In genomic region chr10:33388325-33388724, GRCh38 we compare ENCODE assay signal across 2 cellular contexts.
TF ChIP-seq lines count a peak whose summit lies in the region.

No MANE protein-coding gene starts in this region.

TF ChIP-seq in HEK293, 187 proteins besides CTCF, POLR2A, EP300 and RAD21 (continues in another document):
- TF ChIP-seq ZNF692 (tag by site-specific recombination; IDR thresholded peaks at IDR 0.05) (no peak), ZBTB20 (tag by site-specific recombination; IDR thresholded peaks at IDR 0.05) (no peak), ZNF112 (tag by site-specific recombination; IDR thresholded peaks at IDR 0.05) (no peak), ZNF529 (tag by site-specific recombination; IDR thresholded peaks at IDR 0.05; ENCODE audit: insufficient replicate concordance) (no peak), KLF16 (tag by site-specific recombination; IDR thresholded peaks at IDR 0.05) (no peak), ZNF433 (tag by site-specific recombination; IDR thresholded peaks at IDR 0.05; ENCODE audit: low read depth) (no peak), ZNF791 (tag by site-specific recombination; IDR thresholded peaks at IDR 0.05) (no peak), ZNF701 (tag by site-specific recombination; IDR thresholded peaks at IDR 0.05) (no peak), TCF7L2 (IDR thresholded peaks at IDR 0.05; ENCODE audit: borderline replicate concordance, low read depth, low read length) (peak; percentile 83), KLF9 (tag by site-specific recombination; IDR thresholded peaks at IDR 0.05; ENCODE audit: low read depth) (no peak), SP2 (tag by site-specific recombination; IDR thresholded peaks at IDR 0.05) (no peak), YY2 (tag by site-specific recombination; IDR thresholded peaks at IDR 0.05) (no peak), ZNF362 (tag by site-specific recombination; IDR thresholded peaks at IDR 0.05) (no peak), ZNF560 (tag by site-specific recombination; IDR thresholded peaks at IDR 0.05; ENCODE audit: borderline replicate concordance) (no peak), ZBTB48 (tag by site-specific recombination; IDR thresholded peaks at IDR 0.05) (no peak), WT1 (tag by site-specific recombination; IDR thresholded peaks at IDR 0.05) (peak; percentile 90), ZNF184 (tag by site-specific recombination; IDR thresholded peaks at IDR 0.05) (no peak), ZNF366 (tag by site-specific recombination; conservative IDR thresholded peaks at IDR 0.05) (peak; percentile 47), ZNF776 (tag by site-specific recombination; IDR thresholded peaks at IDR 0.05; ENCODE audit: borderline replicate concordance) (no peak), ELK4 (IDR thresholded peaks at IDR 0.05; ENCODE audit: borderline replicate concordance, low read depth, low read length) (no peak), GLIS2 (tag by site-specific recombination; IDR thresholded peaks at IDR 0.05) (no peak), SETDB1 (IDR thresholded peaks at IDR 0.05; ENCODE audit: insufficient read length, low read length) (no peak), PRDM6 (tag by site-specific recombination; IDR thresholded peaks at IDR 0.05) (peak; percentile 100), ZNF777 (tag by site-specific recombination; IDR thresholded peaks at IDR 0.05; ENCODE audit: borderline replicate concordance) (no peak), ZNF704 (tag by site-specific recombination; IDR thresholded peaks at IDR 0.05) (no peak)
- TF ChIP-seq, protein P1, sequence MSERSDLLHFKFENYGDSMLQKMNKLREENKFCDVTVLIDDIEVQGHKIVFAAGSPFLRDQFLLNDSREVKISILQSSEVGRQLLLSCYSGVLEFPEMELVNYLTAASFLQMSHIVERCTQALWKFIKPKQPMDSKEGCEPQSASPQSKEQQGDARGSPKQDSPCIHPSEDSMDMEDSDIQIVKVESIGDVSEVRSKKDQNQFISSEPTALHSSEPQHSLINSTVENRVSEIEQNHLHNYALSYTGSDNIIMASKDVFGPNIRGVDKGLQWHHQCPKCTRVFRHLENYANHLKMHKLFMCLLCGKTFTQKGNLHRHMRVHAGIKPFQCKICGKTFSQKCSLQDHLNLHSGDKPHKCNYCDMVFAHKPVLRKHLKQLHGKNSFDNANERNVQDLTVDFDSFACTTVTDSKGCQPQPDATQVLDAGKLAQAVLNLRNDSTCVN (tag by site-specific recombination; optimal IDR thresholded peaks at IDR 0.05): no peak

TF ChIP-seq in endothelial cell of umbilical vein, 7 proteins besides CTCF, POLR2A, EP300 and RAD21:
- TF ChIP-seq EZH2 (IDR thresholded peaks at IDR 0.05; ENCODE audit: borderline replicate concordance, low read depth, low read length, severe bottlenecking) (no peak), JUN (IDR thresholded peaks at IDR 0.05; ENCODE audit: borderline replicate concordance, insufficient read depth, insufficient read length, low read depth) (no peak), FOS (IDR thresholded peaks at IDR 0.05; ENCODE audit: borderline replicate concordance, insufficient read depth, low read length) (no peak), MAX (IDR thresholded peaks at IDR 0.05; ENCODE audit: insufficient read depth, insufficient read length) (no peak), POLR2AphosphoS5 (IDR thresholded peaks at IDR 0.05; ENCODE audit: insufficient read depth, low read depth, low read length) (no peak), MYC (IDR thresholded peaks at IDR 0.05; ENCODE audit: low read depth, low read length) (no peak), GATA2 (IDR thresholded peaks at IDR 0.05; ENCODE audit: insufficient read depth, insufficient read length, low read depth, low read length) (no peak)
